In genomic region chr11:74057251-74058151, GRCh38 we compare ENCODE assay signal across 21 cellular contexts. TPM values are rescaled to one million over a fixed set of nuclear protein-coding genes. Genes with fewer than 3 reads are reported as not detected.
DNase-seq lines count a peak whose midpoint lies in the region; ATAC-seq and TF ChIP-seq lines count a peak whose summit lies in the region.
"Had no signal": no experiment of that assay in that cellular context is flagged by ENCODE, and none has a peak within 500 bp of the region (broad histone marks: within the 10 kb centered on the region; RNA-seq: fewer than 3 reads in every experiment).

No MANE protein-coding gene starts in this region.

- no peaks in the 10 kb centered on the region for H4K20me1 ChIP-seq in HCT116 (ENCODE audit: insufficient read depth)

- H3K9me3 Mint-ChIP-seq in WTC11, result peaks cover 7% of the 10 kb centered on the region
- H3K9me3 Mint-ChIP-seq in activated T-cell treated with anti-CD3 and anti-CD28 coated beads, Interleukin-2, amount 50 U/mL, for 4 hours, result no peaks in the 10 kb centered on the region
- H3K9me3 Mint-ChIP-seq: type B pancreatic cell had no signal

- peak; percentile 11 for DNase-seq in A673 (ENCODE audit: low spot score)
- DNase-seq in HCT116 (ENCODE audit: low read depth, low spot score), result peak; percentile 2
- DNase-seq in WTC11 (ENCODE audit: low spot score), result no peak
- DNase-seq in fibroblast of peridontal ligament (ENCODE audit: extremely low read depth), result peak; percentile 69
- no peak for DNase-seq in activated T-cell treated with anti-CD3 and anti-CD28 coated beads, Interleukin-2, amount 50 U/mL, for 4 hours
- no peak for DNase-seq in NCI-H524 treated with DMSO at 0.1 percent for 48 hours (lab: John Stamatoyannopoulos, UW)
- DNase-seq in NCI-H187 treated with DMSO at 0.1 percent for 48 hours (lab: John Stamatoyannopoulos, UW), result no peak
- DNase-seq: activated CD4-positive, alpha-beta memory T cell treated with anti-CD3 and anti-CD28 coated beads, Interleukin-2, amount 10 ng/mL, durations not matched to agents 7 days and 5 days; amygdala; Caco-2; KG1; NCI-H1436 treated with DMSO at 0.1 percent for 48 hours; NCI-H446; right lobe of liver; stimulated activated CD4-positive, alpha-beta T cell treated with anti-CD3 and anti-CD28 coated beads, Interleukin-2, amount 100 ng/mL, for 48 hours had no signal

- no peak overlapping the region for H3K4me2 ChIP-seq in HCT116 (ENCODE audit: low read length)

- intact Hi-C loops in A673 (cut with micrococcal nuclease; ENCODE audit: unreplicated experiment) (no loop called here), HCT116 (cut with micrococcal nuclease) (no loop called here)

- H3K4me3 Mint-ChIP-seq in WTC11, result no peak overlapping the region
- H3K4me3 Mint-ChIP-seq in activated T-cell treated with anti-CD3 and anti-CD28 coated beads, Interleukin-2, amount 50 U/mL, for 4 hours, result no peak overlapping the region
- H3K4me3 Mint-ChIP-seq: activated CD4-positive, alpha-beta memory T cell treated with anti-CD3 and anti-CD28 coated beads, Interleukin-2, amount 10 ng/mL, durations not matched to agents 7 days and 5 days; activated T-helper 1 cell treated with anti-CD3 and anti-CD28 coated beads, Interleukin-12 subunit alpha, Interleukin-12 subunit beta, Interleukin-2, Interleukin-4 antibody, amounts not matched to agents 30 ng/mL and 10 ng/mL and 1 ng/mL, durations not matched to agents 14 hours and 24 hours and 36 hours; nephron; type B pancreatic cell had no signal

- TF ChIP-seq CTCF in A673 (conservative IDR thresholded peaks at IDR 0.05; ENCODE audit: low read depth, low read length) (no peak), HCT116 (IDR thresholded peaks at IDR 0.05 in 2 of 3, conservative IDR thresholded peaks at IDR 0.05 in 1 of 3; ENCODE audit: borderline replicate concordance in 1 of 3, insufficient read depth in 1 of 3, low read depth in 2 of 3, low read length in 2 of 3) (no peak), WTC11 (IDR thresholded peaks at IDR 0.05) (no peak)

- no peaks in the 10 kb centered on the region for H3K9me2 ChIP-seq in HCT116 (ENCODE audit: insufficient read depth)

- H3K27ac Mint-ChIP-seq in WTC11, result no peak overlapping the region
- H3K27ac Mint-ChIP-seq: activated CD4-positive, alpha-beta memory T cell treated with anti-CD3 and anti-CD28 coated beads, Interleukin-2, amount 10 ng/mL, durations not matched to agents 7 days and 5 days; activated T-helper 1 cell treated with anti-CD3 and anti-CD28 coated beads, Interleukin-12 subunit alpha, Interleukin-12 subunit beta, Interleukin-2, Interleukin-4 antibody, amounts not matched to agents 30 ng/mL and 10 ng/mL and 1 ng/mL, durations not matched to agents 14 hours and 24 hours and 36 hours; nephron; type B pancreatic cell had no signal

- no peak overlapping the region for H3K9ac ChIP-seq in HCT116 (ENCODE audit: low read length)

- no peak for ATAC-seq in HCT116
- no peak for ATAC-seq in WTC11
- no peak for ATAC-seq in GM18861 (IDR thresholded peaks at IDR 0.05; ENCODE audit: unreplicated experiment)
- ATAC-seq in activated T-cell treated with anti-CD3 and anti-CD28 coated beads, Interleukin-2, amount 50 U/mL, for 4 hours, result no peak

- no peak overlapping the region for H3K27ac ChIP-seq in A673 (ENCODE audit: low read depth, low read length, poor library complexity, severe bottlenecking)
- no peak overlapping the region for H3K27ac ChIP-seq in HCT116 (ENCODE audit: low read depth, low read length)
- H3K27ac ChIP-seq: esophagus muscularis mucosa, right lobe of liver, SK-N-MC had no signal

- H3K4me1 Mint-ChIP-seq in WTC11, result peaks cover 9% of the 10 kb centered on the region
- peaks cover 3% of the 10 kb centered on the region for H3K4me1 Mint-ChIP-seq in activated T-cell treated with anti-CD3 and anti-CD28 coated beads, Interleukin-2, amount 50 U/mL, for 4 hours (ENCODE audit: low read depth)
- H3K4me1 Mint-ChIP-seq: activated CD4-positive, alpha-beta memory T cell treated with anti-CD3 and anti-CD28 coated beads, Interleukin-2, amount 10 ng/mL, durations not matched to agents 7 days and 5 days; nephron had no signal

- H3K36me3 ChIP-seq in A673 (ENCODE audit: insufficient read depth, low read length, poor library complexity, severe bottlenecking), result no peaks in the 10 kb centered on the region
- no peaks in the 10 kb centered on the region for H3K36me3 ChIP-seq in HCT116 (ENCODE audit: control insufficient read depth in 1 of 2, insufficient read depth in 2 of 2, low read length in 2 of 2)
- H3K36me3 ChIP-seq: right lobe of liver had no signal

- no peaks in the 10 kb centered on the region for H3K79me2 ChIP-seq in HCT116 (ENCODE audit: insufficient read depth, low read length)

- no peak overlapping the region for H2AFZ ChIP-seq in HCT116 (ENCODE audit: low read depth, low read length, poor library complexity, severe bottlenecking)

- POLR2A ChIA-PET in A673 (lab: Charles Lee; ENCODE audit: low non-redundant PET) (no interaction called here), HCT116 (lab: Charles Lee) (no interaction called here), WTC11 (lab: Charles Lee) (no interaction called here)

- BruUV-seq in A673 (replicated peaks; lab: Mats Ljungman, UMichigan) (no TSS peak), HCT116 (replicated peaks; lab: Mats Ljungman, UMichigan) (no TSS peak)

- peaks cover 9% of the 10 kb centered on the region for H3K36me3 Mint-ChIP-seq in WTC11
- H3K36me3 Mint-ChIP-seq in activated T-cell treated with anti-CD3 and anti-CD28 coated beads, Interleukin-2, amount 50 U/mL, for 4 hours (ENCODE audit: insufficient read depth), result peaks cover 38% of the 10 kb centered on the region

- no peaks in the 10 kb centered on the region for H3K9me3 ChIP-seq in A673 (ENCODE audit: low read depth, low read length, poor library complexity, severe bottlenecking)
- no peaks in the 10 kb centered on the region for H3K9me3 ChIP-seq in HCT116 (ENCODE audit: control insufficient read depth in 1 of 2, insufficient read depth in 1 of 2, low read depth in 1 of 2, low read length in 2 of 2)
- H3K9me3 ChIP-seq: Caco-2, esophagus muscularis mucosa, right lobe of liver had no signal

- CTCF ChIA-PET in A673 (lab: Charles Lee) (no interaction called here), HCT116 (lab: Charles Lee) (no interaction called here), WTC11 (lab: Charles Lee) (no interaction called here)

- no peak overlapping the region for H3K4me3 ChIP-seq in A673 (ENCODE audit: low read depth, low read length, poor library complexity, severe bottlenecking)
- no peak overlapping the region for H3K4me3 ChIP-seq in HCT116 (replicated peaks in 1 of 2; ENCODE audit: low read depth in 1 of 2, low read length in 2 of 2)
- H3K4me3 ChIP-seq: esophagus muscularis mucosa, right lobe of liver, SK-N-MC had no signal

- no peaks in the 10 kb centered on the region for H3K27me3 Mint-ChIP-seq in WTC11 (ENCODE audit: low read depth)
- H3K27me3 Mint-ChIP-seq in activated T-cell treated with anti-CD3 and anti-CD28 coated beads, Interleukin-2, amount 50 U/mL, for 4 hours (ENCODE audit: low read depth), result no peaks in the 10 kb centered on the region
- H3K27me3 Mint-ChIP-seq: activated CD4-positive, alpha-beta memory T cell treated with anti-CD3 and anti-CD28 coated beads, Interleukin-2, amount 10 ng/mL, durations not matched to agents 7 days and 5 days; type B pancreatic cell had no signal

- H3K27me3 ChIP-seq in A673 (replicated peaks; ENCODE audit: insufficient read depth, low read depth, low read length, poor library complexity) (no peaks in the 10 kb centered on the region), HCT116 (ENCODE audit: insufficient read depth, low read length) (no peaks in the 10 kb centered on the region)
- H3K27me3 ChIP-seq: esophagus muscularis mucosa, right lobe of liver had no signal

- TF ChIP-seq RAD21 in HCT116 (IDR thresholded peaks at IDR 0.05; ENCODE audit: low read depth), result no peak

- RAD21 ChIA-PET in HCT116 (lab: Charles Lee; ENCODE audit: low non-redundant PET in 1 of 2, low total read pairs in 2 of 2, uncharacterized antibody in 2 of 2, unreplicated experiment in 2 of 2), result no interaction called here

- no peaks in the 10 kb centered on the region for H3K4me1 ChIP-seq in A673 (ENCODE audit: insufficient read depth, low read length, poor library complexity, severe bottlenecking)
- peaks cover 3 to 20% of the 10 kb centered on the region in 2 experiments; a peak in 3 of 4 replicates for H3K4me1 ChIP-seq in HCT116 (ENCODE audit: control insufficient read depth in 1 of 2, insufficient read depth in 2 of 2, low read length in 2 of 2)
- H3K4me1 ChIP-seq: Caco-2, esophagus muscularis mucosa, right lobe of liver had no signal

- no peak for TF ChIP-seq POLR2A in HCT116 (IDR thresholded peaks at IDR 0.05; ENCODE audit: borderline replicate concordance, extremely low read depth, insufficient read depth, insufficient read length)

TF ChIP-seq in HCT116, 20 proteins besides CTCF, POLR2A, EP300 and RAD21 (continues in another document):
- TF ChIP-seq EZH2 (IDR thresholded peaks at IDR 0.05), result no peak

TF ChIP-seq in WTC11, 78 proteins besides CTCF, POLR2A, EP300 and RAD21:
- TF ChIP-seq ZNF396 (CRISPR knock-in tag; IDR thresholded peaks at IDR 0.05; ENCODE audit: borderline replicate concordance) (no peak), ZNF121 (CRISPR knock-in tag; IDR thresholded peaks at IDR 0.05) (peak; percentile 63; the same call in 1 of the 2 replicates)

RNA-seq across cellular contexts. Expression of gene UCP3, which starts 48.6 kb away (rescaled TPM):
- 2.3 and 3.6 TPM in 2 replicates for total RNA-seq in A673 (2021)
- total RNA-seq in HCT116 (2021; ENCODE audit: unreplicated experiment), result 1.3 TPM
- 0.30 and 0.34 TPM in 2 replicates for polyA plus RNA-seq in HCT116 (2012)
- 0.50 to 0.73 TPM (median 0.55 TPM) in 3 replicates for total RNA-seq in WTC11 (2021)
- total RNA-seq in activated T-cell treated with anti-CD3 and anti-CD28 coated beads, Interleukin-2, amount 50 U/mL, for 4 hours, result 1 to 10 TPM; 1.3 to 2.6 (median 1.7) TPM

Comparison
In these comparisons a context has a peak if more than half of its experiments do, and no peak if none do; other contexts are left out.
1. DNase-seq: peak in A673 (single experiment), HCT116 (single experiment) and fibroblast of peridontal ligament (single experiment); none in WTC11 (single experiment), activated T-cell treated with anti-CD3 and anti-CD28 coated beads, Interleukin-2, amount 50 U/mL, for 4 hours (single experiment), NCI-H524 treated with DMSO at 0.1 percent for 48 hours (single experiment) and NCI-H187 treated with DMSO at 0.1 percent for 48 hours (single experiment).